In genomic region chr20:8524716-8525343, GRCh38 we compare ENCODE assay signal across 19 cellular contexts.
DNase-seq lines count a peak whose midpoint lies in the region; ATAC-seq, FAIRE-seq and TF ChIP-seq lines count a peak whose summit lies in the region.
"Had no signal": no experiment of that assay in that cellular context is flagged by ENCODE, and none has a peak within 500 bp of the region (broad histone marks: within the 10 kb centered on the region; RNA-seq: fewer than 3 reads in every experiment).

No MANE protein-coding gene starts in this region.

- TF ChIP-seq CTCF in HepG2 (CRISPR knock-in tag; IDR thresholded peaks at IDR 0.05) (no peak), right lobe of liver (IDR thresholded peaks at IDR 0.05) (no peak), OCI-LY7 (conservative IDR thresholded peaks at IDR 0.05; ENCODE audit: low read length) (no peak)

- H3K4me3 ChIP-seq in HepG2 (replicated peaks in 1 of 3; ENCODE audit: insufficient read depth in 1 of 3, low read depth in 2 of 3, low read length in 3 of 3): no peak overlapping the region
- no peak overlapping the region for H3K4me3 ChIP-seq in right lobe of liver
- H3K4me3 ChIP-seq in OCI-LY7 (ENCODE audit: low read depth, low read length, poor library complexity, severe bottlenecking): peak overlapping the region; percentile 44
- no peak overlapping the region for H3K4me3 ChIP-seq in iPS-18a (ENCODE audit: low read length)

- H3K36me3 ChIP-seq in HepG2 (replicated peaks in 1 of 2; ENCODE audit: control insufficient read depth in 1 of 2, insufficient read depth in 2 of 2, low read length in 2 of 2) (no peaks in the 10 kb centered on the region), right lobe of liver (no peaks in the 10 kb centered on the region), OCI-LY7 (ENCODE audit: insufficient read depth, low read length) (peaks cover 14% of the 10 kb centered on the region), iPS-18a (ENCODE audit: control insufficient read depth, low read depth, low read length) (no peaks in the 10 kb centered on the region)

- POLR2A ChIA-PET in HepG2 (lab: Yijun Ruan, JAX) (no interaction called here), OCI-LY7 (lab: Charles Lee) (interaction anchor here (0.6 to 3.0 kb wide), 4 partner anchors 10 to 66 kb away, joined by 3 to 16 read pairs (median 4); no protein-coding TSS in a partner anchor)

- H2AFZ ChIP-seq in HepG2 (ENCODE audit: low read length) (no peak overlapping the region), OCI-LY7 (ENCODE audit: low read length) (peak overlapping the region; percentile 90)

- CTCF ChIA-PET in HepG2 (lab: Yijun Ruan, JAX; ENCODE audit: low intra/inter-chr PET ratio, low total read pairs): no interaction called here
- CTCF ChIA-PET in OCI-LY7 (lab: Charles Lee; ENCODE audit: unreplicated experiment): no interaction called here

- H3K27me3 ChIP-seq in HepG2 (ENCODE audit: control insufficient read depth in 1 of 2, insufficient read depth in 2 of 2, low read length in 2 of 2) (no peaks in the 10 kb centered on the region), right lobe of liver (no peaks in the 10 kb centered on the region), iPS-18a (ENCODE audit: control insufficient read depth, insufficient read depth, low read length) (no peaks in the 10 kb centered on the region)

- H3K27ac ChIP-seq in HepG2 (ENCODE audit: extremely low read length, insufficient read depth, low read length): no peak overlapping the region
- H3K27ac ChIP-seq in right lobe of liver: no peak overlapping the region
- H3K27ac ChIP-seq in OCI-LY7 (ENCODE audit: low read depth, low read length, poor library complexity, severe bottlenecking): peak overlapping the region; percentile 56
- H3K27ac ChIP-seq in iPS-18a (ENCODE audit: low read length): no peak overlapping the region

- BruUV-seq in HepG2 (replicated peaks; lab: Mats Ljungman, UMichigan): no TSS peak
- no TSS peak for BruUV-seq in OCI-LY7 (replicated peaks; lab: Mats Ljungman, UMichigan)

- no peaks in the 10 kb centered on the region for H3K9me2 ChIP-seq in OCI-LY7 (ENCODE audit: insufficient read depth, low read length)

- intact Hi-C loops in HepG2 (cut with micrococcal nuclease; ENCODE audit: unreplicated experiment): loop anchor here (5.0 to 10.0 kb wide), 2 partner anchors 210 to 407 kb away; no protein-coding TSS in a partner anchor
- intact Hi-C loops in right lobe of liver (cut with DNase I): no loop called here
- intact Hi-C loops in OCI-LY7 (cut with micrococcal nuclease; ENCODE audit: unreplicated experiment): loop anchor here (5.0 kb wide), 1 partner anchor 393 kb away; the partner anchor contains the start of gene PLCB1

- in situ Hi-C loops in HepG2 (cut with HindIII; ENCODE audit: extremely low pct_ligation_motif_present, low pct_unique_long_range_greater_than_20kb): no loop called here

- no peak overlapping the region for H3K9ac ChIP-seq in HepG2 (ENCODE audit: insufficient read depth, low read depth, low read length)
- H3K9ac ChIP-seq in iPS-18a (ENCODE audit: low read length): peak overlapping the region; percentile 33

- no peaks in the 10 kb centered on the region for H4K20me1 ChIP-seq in HepG2 (ENCODE audit: insufficient read depth, low read length)
- no peaks in the 10 kb centered on the region for H4K20me1 ChIP-seq in OCI-LY7 (ENCODE audit: insufficient read depth, low read length)

- TF ChIP-seq RAD21 in HepG2 (CRISPR knock-in tag; IDR thresholded peaks at IDR 0.05): no peak

- H3K79me2 ChIP-seq in HepG2 (ENCODE audit: insufficient read depth, low read length): no peaks in the 10 kb centered on the region
- no peaks in the 10 kb centered on the region for H3K79me2 ChIP-seq in OCI-LY7 (ENCODE audit: insufficient read depth, low read depth, low read length)

- no peak for ATAC-seq in HepG2
- no peak for ATAC-seq in right lobe of liver
- no peak for ATAC-seq in HG03521 (IDR thresholded peaks at IDR 0.05; ENCODE audit: unreplicated experiment)
- no peak for ATAC-seq in HG03159 (IDR thresholded peaks at IDR 0.05; ENCODE audit: unreplicated experiment)
- ATAC-seq: Right ventricle myocardium inferior had no signal

- 92% methylated on average over 1 of the region's 1 CpG for WGBS in HepG2 (ENCODE audit: low lambda C conversion rate)
- WGBS in right lobe of liver (ENCODE audit: insufficient coverage, low coverage, low lambda C conversion rate, missing lambda C conversion rate): 89% methylated on average over 1 of the region's 1 CpG

- H3K4me2 ChIP-seq in HepG2 (ENCODE audit: low read depth, low read length): no peak overlapping the region
- H3K4me2 ChIP-seq in OCI-LY7 (ENCODE audit: low read length): peak overlapping the region; percentile 65

- H3K9me3 ChIP-seq in HepG2 (ENCODE audit: low read length): no peaks in the 10 kb centered on the region
- H3K9me3 ChIP-seq in right lobe of liver: no peaks in the 10 kb centered on the region
- H3K9me3 ChIP-seq in OCI-LY7 (ENCODE audit: low read length): peaks cover 8% of the 10 kb centered on the region; the same call in 1 of the 2 replicates
- H3K9me3 ChIP-seq in iPS-18a (ENCODE audit: control insufficient read depth, low read depth, low read length): no peaks in the 10 kb centered on the region

- FAIRE-seq in HepG2 (lab: Jason Lieb, UNC): no peak
- FAIRE-seq: A204.1, GM12891 had no signal

- TF ChIP-seq EP300 in HepG2 (IDR thresholded peaks at IDR 0.05; ENCODE audit: low read depth in 2 of 2, low read length in 2 of 2): no peak
- TF ChIP-seq EP300 in HepG2 (CRISPR knock-in tag; IDR thresholded peaks at IDR 0.05; ENCODE audit: borderline replicate concordance): no peak

- H3K4me1 ChIP-seq in HepG2 (ENCODE audit: insufficient read depth, low read length) (no peaks in the 10 kb centered on the region), right lobe of liver (no peaks in the 10 kb centered on the region), OCI-LY7 (ENCODE audit: insufficient read depth, low read length, poor library complexity, severe bottlenecking) (peaks cover 48% of the 10 kb centered on the region), iPS-18a (ENCODE audit: control insufficient read depth, low read depth, low read length) (peaks cover 6% of the 10 kb centered on the region)

- DNase-seq in HepG2 (ENCODE audit: low spot score) (no peak), right lobe of liver (no peak), OCI-LY7 (ENCODE audit: low spot score) (peak; percentile 22), SHP77 (lab: John Stamatoyannopoulos, UW) (no peak)
- DNase-seq in activated CD4-positive, alpha-beta T cell treated with anti-CD3 and anti-CD28 coated beads for 48 hours: no peak
- DNase-seq: AML-193, DMS79, HCEC 1CT, Kasumi-1, NCI-H1417, NCI-H1930, NCI-H226, NCI-H526 had no signal

- TF ChIP-seq POLR2A in HepG2 (IDR thresholded peaks at IDR 0.05; ENCODE audit: insufficient read depth in 1 of 2, low read depth in 2 of 2, low read length in 2 of 2) (no peak), right lobe of liver (IDR thresholded peaks at IDR 0.05) (no peak)

TF ChIP-seq in HepG2, 621 proteins besides CTCF, POLR2A, EP300 and RAD21:
- no peak for TF ChIP-seq ATF6 (CRISPR knock-in tag; conservative IDR thresholded peaks at IDR 0.05)
- no peak for TF ChIP-seq PRMT3 (CRISPR knock-in tag; IDR thresholded peaks at IDR 0.05; ENCODE audit: borderline replicate concordance, low read depth)
- peak; percentile 91 for TF ChIP-seq MAFF (IDR thresholded peaks at IDR 0.05; ENCODE audit: low read depth, low read length)
- peak; percentile 93 to 97 for TF ChIP-seq MAFK (conservative IDR thresholded peaks at IDR 0.05 in 1 of 2, IDR thresholded peaks at IDR 0.05 in 1 of 2; ENCODE audit: low read length in 2 of 2)
- peak; percentile 36 for TF ChIP-seq HNRNPK (IDR thresholded peaks at IDR 0.05; ENCODE audit: low read depth, low read length, poor library complexity, severe bottlenecking)

Comparison
In these comparisons a context has a peak if more than half of its experiments do, and no peak if none do; other contexts are left out.
1. intact Hi-C loops: an anchor here in HepG2 (5.0 to 10.0 kb wide) and OCI-LY7 (5.0 kb wide); none called in right lobe of liver.